21 cellular contexts compared by ENCODE assay signal in genomic region chr5:154470949-154471870, GRCh38. TPM values are rescaled to one million over a fixed set of nuclear protein-coding genes. Genes with fewer than 3 reads are reported as not detected.
A peak's percentile ranks its signal among the peaks of the same experiment; 100 is the strongest.
DNase-seq lines count a peak whose midpoint lies in the region; ATAC-seq and TF ChIP-seq lines count a peak whose summit lies in the region.
"Had no signal": no experiment of that assay in that cellular context is flagged by ENCODE, and none has a peak within 500 bp of the region (broad histone marks: within the 10 kb centered on the region; RNA-seq: fewer than 3 reads in every experiment).

No MANE protein-coding gene starts in this region.

- H3F3A ChIP-seq in GM23338 (replicated peaks; ENCODE audit: low read depth), result peaks cover 5% of the 10 kb centered on the region; the same call in 1 of the 2 replicates
- peaks cover 3% of the 10 kb centered on the region for H3F3A ChIP-seq in SK-N-SH (replicated peaks; ENCODE audit: insufficient read depth)
- peaks cover 11% of the 10 kb centered on the region for H3F3A ChIP-seq in neural progenitor cell (ENCODE audit: low read depth)

- no peak for TF ChIP-seq EP300 in SK-N-SH (IDR thresholded peaks at IDR 0.05; ENCODE audit: borderline replicate concordance in 1 of 2, low read depth in 1 of 2, low read length in 1 of 2)

- no peak overlapping the region for H3K27ac Mint-ChIP-seq in CD4-positive, CD25-positive, alpha-beta regulatory T cell
- H3K27ac Mint-ChIP-seq in GM23338, result no peak overlapping the region
- no peak overlapping the region for H3K27ac Mint-ChIP-seq in neural progenitor cell
- no peak overlapping the region for H3K27ac Mint-ChIP-seq in activated T-helper 2 cell treated with anti-CD3 and anti-CD28 coated beads, Interferon-gamma antibody, Interleukin-2, Interleukin-4, amounts not matched to agents 10 μg/mL and 5 μg/mL and 100 μg/mL, durations not matched to agents 14 hours and 24 hours and 36 hours
- H3K27ac Mint-ChIP-seq: activated CD4-positive, alpha-beta T cell treated with anti-CD3 and anti-CD28 coated beads, Interleukin-2, amount 10 ng/mL, durations not matched to agents 24 days and 14 days; activated naive CD8-positive, alpha-beta T cell; memory B cell; nephron progenitor cell had no signal

- peaks cover 79% of the 10 kb centered on the region for H3K27me3 Mint-ChIP-seq in CD4-positive, CD25-positive, alpha-beta regulatory T cell
- H3K27me3 Mint-ChIP-seq in GM23338 (ENCODE audit: insufficient read depth, low read depth, poor library complexity) (peaks cover 86% of the 10 kb centered on the region), neural progenitor cell (ENCODE audit: insufficient read depth, low read depth) (peaks cover 82% of the 10 kb centered on the region)
- H3K27me3 Mint-ChIP-seq in activated T-helper 2 cell treated with anti-CD3 and anti-CD28 coated beads, Interferon-gamma antibody, Interleukin-2, Interleukin-4, amounts not matched to agents 10 μg/mL and 5 μg/mL and 100 μg/mL, durations not matched to agents 14 hours and 24 hours and 36 hours (ENCODE audit: low read depth), result peaks cover 72% of the 10 kb centered on the region

- peak overlapping the region in 1 of 4 donors; percentile 2 for H3K4me3 Mint-ChIP-seq in CD4-positive, CD25-positive, alpha-beta regulatory T cell
- H3K4me3 Mint-ChIP-seq in GM23338 (no peak overlapping the region), neural progenitor cell (no peak overlapping the region)
- no peak overlapping the region for H3K4me3 Mint-ChIP-seq in activated T-helper 2 cell treated with anti-CD3 and anti-CD28 coated beads, Interferon-gamma antibody, Interleukin-2, Interleukin-4, amounts not matched to agents 10 μg/mL and 5 μg/mL and 100 μg/mL, durations not matched to agents 14 hours and 24 hours and 36 hours (ENCODE audit: low read depth)
- H3K4me3 Mint-ChIP-seq: activated CD4-positive, alpha-beta T cell treated with anti-CD3 and anti-CD28 coated beads, Interleukin-2, amount 10 ng/mL, durations not matched to agents 24 days and 14 days; activated naive CD8-positive, alpha-beta T cell; memory B cell; nephron progenitor cell had no signal

- H3K27ac ChIP-seq in CD4-positive, CD25-positive, alpha-beta regulatory T cell (ENCODE audit: insufficient read depth, low read length, poor library complexity, severe bottlenecking), result no peak overlapping the region
- H3K27ac ChIP-seq in GM23338 (ENCODE audit: low read depth) (no peak overlapping the region), SK-N-SH (ENCODE audit: low read depth in 2 of 2, low read length in 1 of 2) (peak overlapping the region in 1 of 2 experiments; percentile 96; a peak in 2 of 4 replicates), neural progenitor cell (no peak overlapping the region)
- H3K27ac ChIP-seq: esophagus muscularis mucosa, gastrocnemius medialis, HL-60 had no signal

- H2AFZ ChIP-seq in GM23338 (no peak overlapping the region), SK-N-SH (ENCODE audit: low read depth) (no peak overlapping the region), neural progenitor cell (replicated peaks) (no peak overlapping the region)

- intact Hi-C loops in activated T-helper 2 cell treated with anti-CD3 and anti-CD28 coated beads, Interferon-gamma antibody, Interleukin-2, Interleukin-4, amounts not matched to agents 10 μg/mL and 5 μg/mL and 100 μg/mL, durations not matched to agents 14 hours and 24 hours and 36 hours (cut with micrococcal nuclease), result loop anchor here (2.0 kb wide), 1 partner anchor 16 kb away; no protein-coding TSS in a partner anchor

- H3K36me3 Mint-ChIP-seq in CD4-positive, CD25-positive, alpha-beta regulatory T cell, result no peaks in the 10 kb centered on the region
- H3K36me3 Mint-ChIP-seq in GM23338 (ENCODE audit: low read depth) (no peaks in the 10 kb centered on the region; the same call in 2 of the 3 replicates), neural progenitor cell (no peaks in the 10 kb centered on the region)
- no peaks in the 10 kb centered on the region for H3K36me3 Mint-ChIP-seq in activated T-helper 2 cell treated with anti-CD3 and anti-CD28 coated beads, Interferon-gamma antibody, Interleukin-2, Interleukin-4, amounts not matched to agents 10 μg/mL and 5 μg/mL and 100 μg/mL, durations not matched to agents 14 hours and 24 hours and 36 hours (ENCODE audit: low read depth)
- H3K36me3 Mint-ChIP-seq: activated naive CD8-positive, alpha-beta T cell had no signal

- H3K9me2 ChIP-seq in GM23338 (ENCODE audit: insufficient read depth) (no peaks in the 10 kb centered on the region), SK-N-SH (no peaks in the 10 kb centered on the region)

- H3K4me2 ChIP-seq in GM23338 (peak overlapping the region; percentile 8; the same call in 1 of the 2 replicates), SK-N-SH (no peak overlapping the region), neural progenitor cell (no peak overlapping the region)

- H3K9ac ChIP-seq in SK-N-SH (no peak overlapping the region), neural progenitor cell (no peak overlapping the region)

- no peak for TF ChIP-seq RAD21 in SK-N-SH (IDR thresholded peaks at IDR 0.05; ENCODE audit: low read length)

- peak overlapping the region; percentile 8 for H3K4me3 ChIP-seq in CD4-positive, CD25-positive, alpha-beta regulatory T cell (ENCODE audit: low read depth, low read length)
- H3K4me3 ChIP-seq in GM23338 (no peak overlapping the region), SK-N-SH (ENCODE audit: low read depth in 2 of 2, low read length in 1 of 2) (no peak overlapping the region), neural progenitor cell (no peak overlapping the region)
- H3K4me3 ChIP-seq: esophagus muscularis mucosa, gastrocnemius medialis had no signal

- H3K36me3 ChIP-seq in CD4-positive, CD25-positive, alpha-beta regulatory T cell (ENCODE audit: control insufficient read depth, insufficient read depth, low read length), result no peaks in the 10 kb centered on the region
- H3K36me3 ChIP-seq in GM23338 (ENCODE audit: insufficient read depth) (no peaks in the 10 kb centered on the region), SK-N-SH (replicated peaks in 1 of 2; ENCODE audit: control insufficient read depth in 1 of 2, insufficient read depth in 2 of 2, low read length in 1 of 2) (peaks cover 0 to 4% of the 10 kb centered on the region in 2 experiments), neural progenitor cell (no peaks in the 10 kb centered on the region)
- H3K36me3 ChIP-seq: esophagus muscularis mucosa, gastrocnemius medialis had no signal

- H3K27me3 ChIP-seq in CD4-positive, CD25-positive, alpha-beta regulatory T cell (ENCODE audit: control insufficient read depth, insufficient read depth, low read length), result peaks cover 47% of the 10 kb centered on the region
- H3K27me3 ChIP-seq in GM23338 (ENCODE audit: insufficient read depth) (peaks cover 97% of the 10 kb centered on the region), SK-N-SH (ENCODE audit: insufficient read depth) (peaks cover 27% of the 10 kb centered on the region), neural progenitor cell (peaks cover 99% of the 10 kb centered on the region)

- peaks cover 6 to 54% (median 35%) of the 10 kb centered on the region in 4 donors for H3K4me1 Mint-ChIP-seq in CD4-positive, CD25-positive, alpha-beta regulatory T cell
- H3K4me1 Mint-ChIP-seq in GM23338, result peaks cover 45% of the 10 kb centered on the region
- peaks cover 14% of the 10 kb centered on the region for H3K4me1 Mint-ChIP-seq in neural progenitor cell
- H3K4me1 Mint-ChIP-seq in activated T-helper 2 cell treated with anti-CD3 and anti-CD28 coated beads, Interferon-gamma antibody, Interleukin-2, Interleukin-4, amounts not matched to agents 10 μg/mL and 5 μg/mL and 100 μg/mL, durations not matched to agents 14 hours and 24 hours and 36 hours (ENCODE audit: low read depth), result peaks cover 11% of the 10 kb centered on the region

- H4K20me1 ChIP-seq in GM23338 (replicated peaks; ENCODE audit: insufficient read depth) (peaks cover 10% of the 10 kb centered on the region), SK-N-SH (ENCODE audit: insufficient read depth) (no peaks in the 10 kb centered on the region), neural progenitor cell (ENCODE audit: low read depth) (peaks cover 54% of the 10 kb centered on the region)

- CTCF ChIA-PET in SK-N-SH (lab: Yijun Ruan, JAX), result interaction anchor here (0.7 to 14.6 kb wide), 6 partner anchors 9 to 162 kb away, joined by 3 to 295 read pairs (median 4); no protein-coding TSS in a partner anchor

- WGBS in SK-N-SH (ENCODE audit: low lambda C conversion rate), result 60% methylated on average over 11 of the region's 11 CpGs

- H3K9me3 ChIP-seq in CD4-positive, CD25-positive, alpha-beta regulatory T cell (ENCODE audit: control insufficient read depth in 2 of 2, low read length in 2 of 2), result no peaks in the 10 kb centered on the region
- H3K9me3 ChIP-seq in SK-N-SH (no peaks in the 10 kb centered on the region), neural progenitor cell (ENCODE audit: low read depth) (no peaks in the 10 kb centered on the region)
- H3K9me3 ChIP-seq: esophagus muscularis mucosa, gastrocnemius medialis had no signal

- no peak for ATAC-seq in CD4-positive, CD25-positive, alpha-beta regulatory T cell (ENCODE audit: low read depth in 2 of 2)
- no peak for ATAC-seq in GM23338
- ATAC-seq: gastrocnemius medialis had no signal

- no peak for TF ChIP-seq CTCF in GM23338 (conservative IDR thresholded peaks at IDR 0.05; ENCODE audit: low read depth in 2 of 2)
- no peak for TF ChIP-seq CTCF in SK-N-SH (IDR thresholded peaks at IDR 0.05)
- no peak for TF ChIP-seq CTCF in neural progenitor cell (IDR thresholded peaks at IDR 0.05)

- POLR2A ChIA-PET in SK-N-SH (lab: Yijun Ruan, JAX), result interaction anchor here (0.6 to 3.5 kb wide), 6 partner anchors 12 to 52 kb away, joined by 3 to 29 read pairs (median 7); no protein-coding TSS in a partner anchor

- H3K79me2 ChIP-seq in GM23338 (replicated peaks; ENCODE audit: insufficient read depth) (no peaks in the 10 kb centered on the region), SK-N-SH (ENCODE audit: insufficient read depth) (no peaks in the 10 kb centered on the region), neural progenitor cell (ENCODE audit: low read depth) (no peaks in the 10 kb centered on the region)

- peaks cover 0 to 8% (median 0%) of the 10 kb centered on the region in 7 donors for H3K9me3 Mint-ChIP-seq in CD4-positive, CD25-positive, alpha-beta regulatory T cell
- H3K9me3 Mint-ChIP-seq in GM23338, result 0 out of 3 replicates have a peak, but pooled peaks cover 4% of the 10 kb centered on the region
- H3K9me3 Mint-ChIP-seq in neural progenitor cell, result peaks cover 2% of the 10 kb centered on the region
- H3K9me3 Mint-ChIP-seq in activated T-helper 2 cell treated with anti-CD3 and anti-CD28 coated beads, Interferon-gamma antibody, Interleukin-2, Interleukin-4, amounts not matched to agents 10 μg/mL and 5 μg/mL and 100 μg/mL, durations not matched to agents 14 hours and 24 hours and 36 hours, result no peaks in the 10 kb centered on the region
- H3K9me3 Mint-ChIP-seq: nephron progenitor cell had no signal

- no peak for DNase-seq in CD4-positive, CD25-positive, alpha-beta regulatory T cell
- peak; percentile 25 for DNase-seq in GM23338 (ENCODE audit: low spot score)
- DNase-seq in SK-N-SH, result peak; percentile 64
- peak; percentile 27 for DNase-seq in neural progenitor cell (ENCODE audit: low spot score)
- DNase-seq in NCI-H1436 treated with DMSO at 0.1 percent for 48 hours (lab: John Stamatoyannopoulos, UW), result no peak
- no peak for DNase-seq in activated T-helper 2 cell treated with anti-CD3 and anti-CD28 coated beads, Interferon-gamma antibody, Interleukin-2, Interleukin-4, amounts not matched to agents 10 μg/mL and 5 μg/mL and 100 μg/mL, durations not matched to agents 14 hours and 24 hours and 36 hours (ENCODE audit: low spot score)
- DNase-seq in NCI-H1436 (lab: John Stamatoyannopoulos, UW), result no peak
- DNase-seq: activated CD4-positive, alpha-beta T cell treated with anti-CD3 and anti-CD28 coated beads, Interleukin-2, amount 10 ng/mL, durations not matched to agents 24 days and 14 days; effector memory CD4-positive, alpha-beta T cell; gastrocnemius medialis; kidney glomerular epithelial cell; NCI-H187; nephron progenitor cell; stimulated activated naive CD4-positive, alpha-beta T cell had no signal

- peaks cover 38% of the 10 kb centered on the region for H3K4me1 ChIP-seq in CD4-positive, CD25-positive, alpha-beta regulatory T cell (ENCODE audit: control insufficient read depth, insufficient read depth, low read length, poor library complexity, severe bottlenecking)
- H3K4me1 ChIP-seq in GM23338 (ENCODE audit: insufficient read depth), result peaks cover 53% of the 10 kb centered on the region
- H3K4me1 ChIP-seq in SK-N-SH (ENCODE audit: control insufficient read depth in 1 of 2, insufficient read depth in 2 of 2, low read depth in 1 of 2, low read length in 1 of 2), result peaks cover 0 to 49% of the 10 kb centered on the region in 2 experiments; a peak in 2 of 4 replicates
- peaks cover 7% of the 10 kb centered on the region for H3K4me1 ChIP-seq in neural progenitor cell

RNA-seq across cellular contexts. Expression of gene HAND1, which starts 6.8 kb away (rescaled TPM):
- not detected for total RNA-seq in CD4-positive, CD25-positive, alpha-beta regulatory T cell
- polyA plus RNA-seq in CD4-positive, CD25-positive, alpha-beta regulatory T cell, result not detected
- not detected in 2 replicates for total RNA-seq in GM23338 (2014; rRNA removed; shearing (Covaris generic))
- polyA plus RNA-seq in GM23338 (2016; fragmentation: Nextera tagmentation; extraction: Ambion mirVana), result not detected in 2 replicates
- 1.1 and 2.6 TPM in 2 replicates for polyA plus RNA-seq in SK-N-SH (2012; rRNA removed)
- 2.0 and 4.0 TPM in 2 replicates for polyA plus RNA-seq in SK-N-SH (2012; cell fraction: cytosol; rRNA removed)
- 0.76 and 2.2 TPM in 2 replicates for polyA plus RNA-seq in SK-N-SH (2012; cell fraction: nucleus; rRNA removed)
- total RNA-seq in neural progenitor cell (ENCODE audit: low replicate concordance), result not detected in 2 replicates
- total RNA-seq in activated T-helper 2 cell treated with anti-CD3 and anti-CD28 coated beads, Interferon-gamma antibody, Interleukin-2, Interleukin-4, amounts not matched to agents 10 μg/mL and 5 μg/mL and 100 μg/mL, durations not matched to agents 14 hours and 24 hours and 36 hours, result not detected in 2 replicates
- total RNA-seq: activated CD4-positive, alpha-beta T cell treated with anti-CD3 and anti-CD28 coated beads, Interleukin-2, amount 10 ng/mL, durations not matched to agents 24 days and 14 days; esophagus muscularis mucosa; gastrocnemius medialis; posterior vena cava; skeletal muscle tissue; T-helper 1 cell treated with Interleukin-12 subunit alpha and Interleukin-12 subunit beta and Interleukin-4 antibody, amounts not matched to agents 30 ng/mL and 1 ng/mL, for 36 hours had no signal

RNA-seq across cellular contexts. Expression of gene SAP30L, which starts 25.4 kb away (rescaled TPM):
- 54.9 TPM for total RNA-seq in CD4-positive, CD25-positive, alpha-beta regulatory T cell
- polyA plus RNA-seq in CD4-positive, CD25-positive, alpha-beta regulatory T cell, result 10 to 100 TPM; 30.9 to 47.3 (median 36.5) TPM
- total RNA-seq in GM23338 (2014; rRNA removed; shearing (Covaris generic)), result 11.5 and 21.4 TPM in 2 replicates
- polyA plus RNA-seq in GM23338 (2016; fragmentation: Nextera tagmentation; extraction: Ambion mirVana) (29.3 and 36.8 TPM in 2 replicates), SK-N-SH (2012; rRNA removed) (26.6 and 29.1 TPM in 2 replicates)
- polyA plus RNA-seq in SK-N-SH (2012; cell fraction: cytosol; rRNA removed), result 28.6 and 36.0 TPM in 2 replicates
- polyA plus RNA-seq in SK-N-SH (2012; cell fraction: nucleus; rRNA removed), result 22.6 and 31.8 TPM in 2 replicates
- total RNA-seq in neural progenitor cell (ENCODE audit: low replicate concordance), result 13.2 and 24.8 TPM in 2 replicates
- total RNA-seq in activated T-helper 2 cell treated with anti-CD3 and anti-CD28 coated beads, Interferon-gamma antibody, Interleukin-2, Interleukin-4, amounts not matched to agents 10 μg/mL and 5 μg/mL and 100 μg/mL, durations not matched to agents 14 hours and 24 hours and 36 hours, result 35.9 and 36.0 TPM in 2 replicates

Comparison
In these comparisons a context has a peak if more than half of its experiments do, and no peak if none do; other contexts are left out.
1. DNase-seq: peak in GM23338 (single experiment), SK-N-SH (single experiment) and neural progenitor cell (single experiment); none in CD4-positive, CD25-positive, alpha-beta regulatory T cell (0 of 3), NCI-H1436 treated with DMSO at 0.1 percent for 48 hours (single experiment), activated T-helper 2 cell treated with anti-CD3 and anti-CD28 coated beads, Interferon-gamma antibody, Interleukin-2, Interleukin-4, amounts not matched to agents 10 μg/mL and 5 μg/mL and 100 μg/mL, durations not matched to agents 14 hours and 24 hours and 36 hours (single experiment) and NCI-H1436 (single experiment).